Comparison of ENCODE assay signal across 10 cellular contexts in the genomic region with DNA sequence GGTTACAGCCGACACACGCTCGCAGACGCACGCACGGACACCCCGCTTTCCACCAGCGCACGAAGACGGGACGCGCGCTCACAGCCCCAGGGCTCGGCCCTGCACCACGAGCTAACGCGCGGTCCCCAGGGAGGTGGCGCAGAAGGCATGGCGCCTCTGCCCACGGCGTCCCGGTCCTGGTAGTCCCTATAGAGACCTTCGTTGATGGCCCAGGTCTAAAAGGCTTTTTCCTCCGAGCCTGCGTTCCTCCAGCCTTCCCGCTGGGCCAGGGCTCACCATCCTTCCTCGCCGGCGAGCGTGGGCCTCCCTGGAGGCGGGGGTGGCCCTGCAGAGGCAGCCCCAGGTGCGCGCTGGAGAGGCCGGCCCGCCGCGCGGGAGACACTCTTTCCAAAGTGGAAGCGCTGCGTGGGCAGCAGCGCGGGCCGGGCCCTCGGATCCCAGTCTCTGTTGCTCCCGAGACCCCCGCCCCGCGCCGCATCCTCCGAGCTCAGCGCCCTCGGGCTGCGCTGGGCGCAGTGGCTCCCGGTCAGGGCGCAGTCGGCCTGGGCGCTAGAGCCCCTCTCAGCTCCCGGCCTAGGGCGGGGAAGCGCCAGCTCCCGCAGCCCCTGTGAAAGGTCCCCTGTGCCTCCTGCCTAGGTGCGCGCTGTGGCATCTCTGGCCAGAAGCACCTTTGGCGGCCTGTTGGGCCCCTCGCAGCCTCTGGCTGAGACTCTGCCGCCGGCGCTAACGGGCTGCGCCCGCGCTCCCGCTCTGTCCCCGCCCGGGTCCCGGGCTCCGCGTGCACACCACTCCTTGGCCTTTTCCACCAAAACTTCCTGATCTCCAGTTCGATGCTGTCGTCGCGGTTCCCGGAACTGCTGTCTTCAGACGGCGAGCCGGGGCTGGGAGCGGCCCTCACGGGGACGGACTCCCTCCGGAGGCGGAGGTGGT. TPM values are rescaled to one million over a fixed set of nuclear protein-coding genes. Genes with fewer than 3 reads are reported as not detected.
A peak's percentile ranks its signal among the peaks of the same experiment; 100 is the strongest.
DNase-seq lines count a peak whose midpoint lies in the region; ATAC-seq and TF ChIP-seq lines count a peak whose summit lies in the region.
"Had no signal": no experiment of that assay in that cellular context is flagged by ENCODE, and none has a peak within 500 bp of the region (broad histone marks: within the 10 kb centered on the region; RNA-seq: fewer than 3 reads in every experiment).

No MANE protein-coding gene starts in this region.

- H3K9me3 Mint-ChIP-seq in neural crest cell: peaks cover 2% of the 10 kb centered on the region
- H3K9me3 Mint-ChIP-seq: activated naive CD4-positive, alpha-beta T cell treated with anti-CD3 and anti-CD28 coated beads, Interleukin-2, amount 10 ng/mL, durations not matched to agents 7 days and 5 days; memory B cell had no signal

- H3K27me3 Mint-ChIP-seq in neural crest cell (ENCODE audit: low read depth): peaks cover 41% of the 10 kb centered on the region

- TF ChIP-seq CTCF in neural crest cell (conservative IDR thresholded peaks at IDR 0.05): no peak
- no peak for TF ChIP-seq CTCF in RWPE1 (conservative IDR thresholded peaks at IDR 0.05; ENCODE audit: low read depth)

- no peak overlapping the region for H3K27ac Mint-ChIP-seq in neural crest cell (ENCODE audit: unreplicated experiment)
- H3K27ac Mint-ChIP-seq: activated naive CD4-positive, alpha-beta T cell treated with anti-CD3 and anti-CD28 coated beads, Interleukin-2, amount 10 ng/mL, durations not matched to agents 7 days and 5 days; memory B cell had no signal

- CTCF ChIA-PET in RWPE1 (lab: Yijun Ruan, JAX): interaction anchor here (0.6 to 1.2 kb wide), 2 partner anchors 13 to 971 kb away, joined by 3 read pairs; no protein-coding TSS in a partner anchor

- H3K36me3 Mint-ChIP-seq in neural crest cell (ENCODE audit: low read depth): peaks cover 6% of the 10 kb centered on the region
- H3K36me3 Mint-ChIP-seq: activated naive CD4-positive, alpha-beta T cell treated with anti-CD3 and anti-CD28 coated beads, Interleukin-2, amount 10 ng/mL, durations not matched to agents 7 days and 5 days; memory B cell had no signal

- no peak overlapping the region for H3K27ac ChIP-seq in ACC112 (ENCODE audit: low read depth, low read length)
- no peak overlapping the region for H3K27ac ChIP-seq in RWPE1

- H3K79me2 ChIP-seq in ACC112 (ENCODE audit: control insufficient read depth, insufficient read depth, low read length, unreplicated experiment): no peaks in the 10 kb centered on the region

- H3K36me3 ChIP-seq in ACC112 (ENCODE audit: insufficient read depth, low read length): no peaks in the 10 kb centered on the region
- H3K36me3 ChIP-seq in endocrine pancreas (ENCODE audit: control insufficient read depth, insufficient read depth, low read length): no peaks in the 10 kb centered on the region

- H3K4me1 ChIP-seq in ACC112 (ENCODE audit: control insufficient read depth, insufficient read depth, low read length, unreplicated experiment): no peaks in the 10 kb centered on the region
- no peaks in the 10 kb centered on the region for H3K4me1 ChIP-seq in endocrine pancreas (ENCODE audit: control insufficient read depth, insufficient read depth, low read length)

- no peaks in the 10 kb centered on the region for H3K9me3 ChIP-seq in endocrine pancreas (ENCODE audit: control insufficient read depth, low read length)

- peak overlapping the region; percentile 71 for H2AFZ ChIP-seq in ACC112 (ENCODE audit: low read length, unreplicated experiment)

- H3K4me1 Mint-ChIP-seq in neural crest cell: peaks cover 8% of the 10 kb centered on the region
- H3K4me1 Mint-ChIP-seq: memory B cell had no signal

- peak overlapping the region; percentile 79 for H3K4me3 Mint-ChIP-seq in neural crest cell
- H3K4me3 Mint-ChIP-seq: activated naive CD4-positive, alpha-beta T cell treated with anti-CD3 and anti-CD28 coated beads, Interleukin-2, amount 10 ng/mL, durations not matched to agents 7 days and 5 days; memory B cell had no signal

- POLR2A ChIA-PET in RWPE1 (lab: Yijun Ruan, JAX; ENCODE audit: low non-redundant PET): interaction anchor here (0.6 kb wide), 1 partner anchor 23 kb away, joined by 3 read pairs; no protein-coding TSS in a partner anchor

- no peak for ATAC-seq in GM21447 (IDR thresholded peaks at IDR 0.05; ENCODE audit: unreplicated experiment)

- H3K4me3 ChIP-seq in ACC112 (ENCODE audit: low read depth, low read length): peak overlapping the region; percentile 64
- H3K4me3 ChIP-seq in endocrine pancreas (ENCODE audit: control insufficient read depth, insufficient read depth, low read length): no peak overlapping the region

- H3K9ac ChIP-seq in endocrine pancreas (ENCODE audit: control insufficient read depth, insufficient read depth, low read length): peak overlapping the region; percentile 5

- H3K27me3 ChIP-seq in ACC112 (ENCODE audit: insufficient read depth, low read length) (peaks cover 29% of the 10 kb centered on the region), endocrine pancreas (ENCODE audit: control insufficient read depth, insufficient read depth, low read length) (no peaks in the 10 kb centered on the region)

- DNase-seq in HuH-7.5 (ENCODE audit: low spot score) (peak; percentile 23), neural crest cell (ENCODE audit: low read depth, low spot score) (no peak), RWPE1 (ENCODE audit: low spot score) (no peak), Kasumi-1 (lab: John Stamatoyannopoulos, UW) (no peak), NOMO-1 treated with dmso at 0.1 percent for 144 hours (lab: John Stamatoyannopoulos, UW; ENCODE audit: unreplicated experiment) (no peak)
- DNase-seq: activated naive CD4-positive, alpha-beta T cell treated with anti-CD3 and anti-CD28 coated beads, Interleukin-2, amount 10 ng/mL, durations not matched to agents 7 days and 5 days had no signal

RNA-seq across cellular contexts. Expression of a gene that starts 31.9 kb away (rescaled TPM):
- total RNA-seq in neural crest cell: 24.5 and 24.6 TPM in 2 replicates
